In the genomic region with DNA sequence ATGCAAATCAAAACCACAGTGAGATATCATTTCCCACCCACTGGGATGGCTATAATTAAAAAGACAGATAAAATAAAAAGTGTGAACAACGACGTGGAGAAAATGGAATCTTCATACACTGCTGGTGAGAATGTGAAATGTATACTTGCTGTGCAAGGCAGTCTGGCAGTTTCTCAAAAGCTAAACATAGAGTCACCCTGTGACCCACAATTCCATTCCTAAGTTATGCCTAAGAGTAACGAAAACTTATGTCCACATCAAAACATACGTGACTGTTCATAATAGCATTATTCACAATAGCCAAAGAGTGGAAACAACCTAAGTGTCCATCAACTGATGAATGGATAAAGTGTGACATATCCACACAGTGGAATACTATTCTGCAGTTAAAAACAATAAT, we compare ENCODE assay signal across 1 cellular context.
TF ChIP-seq lines count a peak whose summit lies in the region.

No MANE protein-coding gene starts in this region.

TF ChIP-seq in IMR-90, 13 proteins besides CTCF, POLR2A, EP300 and RAD21:
- TF ChIP-seq NFE2L2 (IDR thresholded peaks at IDR 0.05; ENCODE audit: low read depth, low read length) (no peak), MAFK (IDR thresholded peaks at IDR 0.05; ENCODE audit: low read depth, low read length) (0 out of 2 replicates have a peak, but pooled peaks have one; percentile 29), BHLHE40 (IDR thresholded peaks at IDR 0.05; ENCODE audit: low read depth, low read length) (peak; percentile 37; the same call in 1 of the 2 replicates), CHD1 (IDR thresholded peaks at IDR 0.05; ENCODE audit: low read depth, low read length) (no peak), FOS (IDR thresholded peaks at IDR 0.05; ENCODE audit: low read depth, low read length) (peak; percentile 35), SMC3 (IDR thresholded peaks at IDR 0.05; ENCODE audit: low read depth, low read length) (no peak), MAZ (IDR thresholded peaks at IDR 0.05; ENCODE audit: borderline replicate concordance, low read depth, low read length) (no peak), CEBPB (IDR thresholded peaks at IDR 0.05; ENCODE audit: low read depth, low read length) (peak; percentile 67), RCOR1 (IDR thresholded peaks at IDR 0.05; ENCODE audit: insufficient replicate concordance, low read length) (no peak)
- TF ChIP-seq, protein P1, sequence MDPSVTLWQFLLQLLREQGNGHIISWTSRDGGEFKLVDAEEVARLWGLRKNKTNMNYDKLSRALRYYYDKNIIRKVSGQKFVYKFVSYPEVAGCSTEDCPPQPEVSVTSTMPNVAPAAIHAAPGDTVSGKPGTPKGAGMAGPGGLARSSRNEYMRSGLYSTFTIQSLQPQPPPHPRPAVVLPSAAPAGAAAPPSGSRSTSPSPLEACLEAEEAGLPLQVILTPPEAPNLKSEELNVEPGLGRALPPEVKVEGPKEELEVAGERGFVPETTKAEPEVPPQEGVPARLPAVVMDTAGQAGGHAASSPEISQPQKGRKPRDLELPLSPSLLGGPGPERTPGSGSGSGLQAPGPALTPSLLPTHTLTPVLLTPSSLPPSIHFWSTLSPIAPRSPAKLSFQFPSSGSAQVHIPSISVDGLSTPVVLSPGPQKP (IDR thresholded peaks at IDR 0.05; ENCODE audit: borderline replicate concordance, low read depth, low read length), result no peak
